In the genomic region with DNA sequence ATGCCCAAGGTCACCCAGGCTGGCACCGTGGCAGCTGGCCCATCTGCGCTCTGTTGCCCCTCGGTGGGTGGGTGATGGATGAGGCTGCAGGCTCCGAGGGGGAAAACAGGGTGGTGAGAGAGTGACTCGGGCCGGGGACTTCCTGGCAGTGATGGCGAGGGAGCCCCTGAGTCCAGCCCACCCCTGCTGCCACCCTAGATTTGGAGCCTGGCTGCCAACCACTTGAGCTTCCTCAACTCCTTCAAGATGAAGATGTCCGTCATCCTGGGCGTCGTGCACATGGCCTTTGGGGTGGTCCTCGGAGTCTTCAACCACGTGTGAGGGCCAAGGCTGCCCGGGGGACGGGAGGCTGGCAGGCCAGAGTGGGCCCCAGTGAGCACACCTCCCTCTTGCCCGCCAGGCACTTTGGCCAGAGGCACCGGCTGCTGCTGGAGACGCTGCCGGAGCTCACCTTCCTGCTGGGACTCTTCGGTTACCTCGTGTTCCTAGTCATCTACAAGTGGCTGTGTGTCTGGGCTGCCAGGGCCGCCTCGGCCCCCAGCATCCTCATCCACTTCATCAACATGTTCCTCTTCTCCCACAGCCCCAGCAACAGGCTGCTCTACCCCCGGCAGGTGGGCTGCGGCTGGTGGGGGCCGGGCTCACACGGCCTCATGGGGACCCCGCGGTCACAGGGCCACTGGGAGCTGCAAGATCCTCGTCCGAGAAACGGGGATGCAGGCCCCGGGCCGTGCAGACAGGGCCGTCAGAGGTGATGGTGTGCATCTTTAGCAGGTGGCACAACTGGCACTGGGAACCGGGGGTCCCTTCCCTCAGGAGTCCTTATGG, we compare ENCODE assay signal across 1 cellular context.
TF ChIP-seq lines count a peak whose summit lies in the region.

No MANE protein-coding gene starts in this region.

TF ChIP-seq in K562, 482 proteins besides CTCF, POLR2A, EP300 and RAD21:
- TF ChIP-seq POLR2G (IDR thresholded peaks at IDR 0.05; ENCODE audit: low read depth, low read length) (peak; percentile 33), ZNF77 (CRISPR knock-in tag; IDR thresholded peaks at IDR 0.05) (no peak)
